1 cellular context compared by ENCODE assay signal in the genomic region with DNA sequence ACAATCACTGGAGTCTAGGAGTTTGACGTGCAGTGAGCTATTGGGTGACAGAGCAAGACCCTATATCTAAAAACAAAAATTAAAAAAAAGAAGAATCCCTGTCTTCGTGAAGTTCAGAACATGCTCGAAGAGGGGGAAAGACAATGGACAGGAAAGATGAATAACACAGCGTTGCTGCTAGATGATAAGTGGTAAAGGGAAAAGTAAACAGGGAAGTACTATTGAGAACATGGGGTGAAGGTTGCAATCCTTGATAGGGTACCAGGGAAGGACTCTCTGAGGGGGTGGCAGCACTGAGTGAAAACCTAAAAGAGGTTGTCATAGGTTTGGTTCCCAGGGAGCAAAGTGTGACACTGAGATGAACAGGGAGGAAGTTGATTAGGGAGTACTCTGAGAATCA.
TF ChIP-seq lines count a peak whose summit lies in the region.

No MANE protein-coding gene starts in this region.

TF ChIP-seq in endothelial cell of umbilical vein, 7 proteins besides CTCF, POLR2A, EP300 and RAD21:
- TF ChIP-seq GATA2 (IDR thresholded peaks at IDR 0.05; ENCODE audit: insufficient read depth, insufficient read length, low read depth, low read length), result no peak
